12 cellular contexts compared by ENCODE assay signal in the genomic region with DNA sequence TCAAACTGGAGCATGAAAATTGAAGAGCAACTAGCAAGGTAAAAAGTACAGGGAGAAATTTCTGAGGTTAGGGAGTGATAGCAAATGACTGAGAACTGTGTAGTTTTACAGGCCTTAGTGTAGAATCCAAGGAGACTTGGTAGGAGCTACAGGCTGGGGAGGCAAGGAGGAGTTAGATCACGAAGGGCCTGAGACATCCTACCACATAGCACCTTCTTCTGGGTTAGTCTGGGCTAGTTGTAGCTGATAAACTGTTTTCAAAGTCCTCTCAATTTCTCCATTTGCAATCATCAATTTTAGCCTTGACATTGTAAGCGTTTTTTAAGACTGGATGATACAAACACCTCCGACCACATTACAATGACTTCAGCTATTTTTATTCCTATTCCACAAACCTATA.
A peak's percentile ranks its signal among the peaks of the same experiment; 100 is the strongest.
DNase-seq lines count a peak whose midpoint lies in the region; ATAC-seq lines count a peak whose summit lies in the region.
"Had no signal": no experiment of that assay in that cellular context is flagged by ENCODE, and none has a peak within 500 bp of the region (broad histone marks: within the 10 kb centered on the region; RNA-seq: fewer than 3 reads in every experiment).

No MANE protein-coding gene starts in this region.

- peaks cover 10% of the 10 kb centered on the region for H3K4me1 ChIP-seq in thymus (ENCODE audit: control insufficient read depth, insufficient read depth, low read length)
- H3K4me1 ChIP-seq: foreskin keratinocyte, tibial nerve had no signal

- no peaks in the 10 kb centered on the region for H3K9me3 ChIP-seq in thymus (ENCODE audit: control insufficient read depth)

- H3K9me3 Mint-ChIP-seq in activated naive CD4-positive, alpha-beta T cell treated with anti-CD3 and anti-CD28 coated beads for 36 hours, result no peaks in the 10 kb centered on the region
- peaks cover 22% of the 10 kb centered on the region for H3K9me3 Mint-ChIP-seq in activated naive CD8-positive, alpha-beta T cell treated with anti-CD3 and anti-CD28 coated beads, Interleukin-2, amount 10 ng/mL, durations not matched to agents 7 days and 5 days

- 18% methylated on average over 3 of the region's 3 CpGs for WGBS in thymus

- H3K27ac ChIP-seq in thymus (ENCODE audit: low read depth), result peak overlapping the region; percentile 19
- H3K27ac ChIP-seq: foreskin keratinocyte, tibial nerve had no signal

- intact Hi-C loops in activated naive CD4-positive, alpha-beta T cell treated with anti-CD3 and anti-CD28 coated beads for 36 hours (cut with micrococcal nuclease), result no loop called here

- H3K4me3 Mint-ChIP-seq in activated naive CD4-positive, alpha-beta T cell treated with anti-CD3 and anti-CD28 coated beads for 36 hours, result no peak overlapping the region
- peak overlapping the region; percentile 70 for H3K4me3 Mint-ChIP-seq in activated naive CD8-positive, alpha-beta T cell treated with anti-CD3 and anti-CD28 coated beads, Interleukin-2, amount 10 ng/mL, durations not matched to agents 7 days and 5 days

- H3K36me3 Mint-ChIP-seq in activated naive CD4-positive, alpha-beta T cell treated with anti-CD3 and anti-CD28 coated beads for 36 hours (ENCODE audit: low read depth), result no peaks in the 10 kb centered on the region
- H3K36me3 Mint-ChIP-seq in activated naive CD8-positive, alpha-beta T cell treated with anti-CD3 and anti-CD28 coated beads, Interleukin-2, amount 10 ng/mL, durations not matched to agents 7 days and 5 days, result peaks cover 64% of the 10 kb centered on the region

- H3K27me3 ChIP-seq in thymus (ENCODE audit: control insufficient read depth, insufficient read depth), result no peaks in the 10 kb centered on the region
- H3K27me3 ChIP-seq: foreskin keratinocyte, tibial nerve had no signal

- H3K36me3 ChIP-seq in thymus (ENCODE audit: control insufficient read depth, insufficient read depth), result no peaks in the 10 kb centered on the region
- H3K36me3 ChIP-seq: tibial nerve had no signal

- CTCF ChIA-PET in activated naive CD4-positive, alpha-beta T cell treated with anti-CD3 and anti-CD28 coated beads for 36 hours (lab: Charles Lee), result interaction anchor here (1.1 to 1.5 kb wide), 4 partner anchors 11 to 251 kb away, joined by 3 to 5 read pairs (median 3); no protein-coding TSS in a partner anchor

- H3K27ac Mint-ChIP-seq in activated naive CD4-positive, alpha-beta T cell treated with anti-CD3 and anti-CD28 coated beads for 36 hours, result peak overlapping the region; percentile 5
- H3K27ac Mint-ChIP-seq in activated naive CD8-positive, alpha-beta T cell treated with anti-CD3 and anti-CD28 coated beads, Interleukin-2, amount 10 ng/mL, durations not matched to agents 7 days and 5 days, result peak overlapping the region; percentile 86

- peak; percentile 15 for ATAC-seq in HG03025 (IDR thresholded peaks at IDR 0.05; ENCODE audit: low FRiP score, unreplicated experiment)
- no peak for ATAC-seq in activated naive CD8-positive, alpha-beta T cell treated with anti-CD3 and anti-CD28 coated beads, Interleukin-2, amount 10 ng/mL, durations not matched to agents 7 days and 5 days (ENCODE audit: low read depth)
- ATAC-seq: foreskin keratinocyte, left ventricle myocardium superior had no signal

- no peak for DNase-seq in activated naive CD4-positive, alpha-beta T cell treated with anti-CD3 and anti-CD28 coated beads for 36 hours
- DNase-seq in activated naive CD4-positive, alpha-beta T cell (lab: John Stamatoyannopoulos, UW), result no peak
- DNase-seq in activated naive CD8-positive, alpha-beta T cell treated with anti-CD3 and anti-CD28 coated beads, Interleukin-2, amount 10 ng/mL, durations not matched to agents 7 days and 5 days, result no peak
- DNase-seq in Ammon's horn (ENCODE audit: low spot score), result no peak
- no peak for DNase-seq in stimulated activated CD4-positive, alpha-beta T cell treated with anti-CD3 and anti-CD28 coated beads, Interleukin-4, amount 100 ng/mL, for 24 hours
- no peak for DNase-seq in kidney tubule cell (ENCODE audit: low spot score)
- DNase-seq: foreskin keratinocyte, left ventricle myocardium superior, NCI-H2227 treated with DMSO at 0.1 percent for 48 hours had no signal

- no peak overlapping the region for H3K4me3 ChIP-seq in thymus (ENCODE audit: low read length)
- H3K4me3 ChIP-seq: tibial nerve had no signal

- H3K27me3 Mint-ChIP-seq in activated naive CD4-positive, alpha-beta T cell treated with anti-CD3 and anti-CD28 coated beads for 36 hours (ENCODE audit: low read depth), result no peaks in the 10 kb centered on the region
- H3K27me3 Mint-ChIP-seq in activated naive CD8-positive, alpha-beta T cell treated with anti-CD3 and anti-CD28 coated beads, Interleukin-2, amount 10 ng/mL, durations not matched to agents 7 days and 5 days, result no peaks in the 10 kb centered on the region

- H3K4me1 Mint-ChIP-seq in activated naive CD4-positive, alpha-beta T cell treated with anti-CD3 and anti-CD28 coated beads for 36 hours (ENCODE audit: low read depth), result peaks cover 36% of the 10 kb centered on the region
- peaks cover 32% of the 10 kb centered on the region for H3K4me1 Mint-ChIP-seq in activated naive CD8-positive, alpha-beta T cell treated with anti-CD3 and anti-CD28 coated beads, Interleukin-2, amount 10 ng/mL, durations not matched to agents 7 days and 5 days

- POLR2A ChIA-PET in activated naive CD8-positive, alpha-beta T cell treated with anti-CD3 and anti-CD28 coated beads, Interleukin-2, amount 10 ng/mL, durations not matched to agents 7 days and 5 days (lab: Charles Lee), result interaction anchor here (0.9 to 2.7 kb wide), 8 partner anchors 25 to 194 kb away, joined by 3 to 22 read pairs (median 4); no protein-coding TSS in a partner anchor
